8 cellular contexts compared by ENCODE assay signal in genomic region chr20:50292324-50293243, GRCh38.
DNase-seq lines count a peak whose midpoint lies in the region; ATAC-seq and TF ChIP-seq lines count a peak whose summit lies in the region.

No MANE protein-coding gene starts in this region.

- in situ Hi-C loops in mammary epithelial cell (cut with MboI; ENCODE audit: low sequenced_read_pairs in 2 of 2): no loop called here

- dilution Hi-C loops in mammary epithelial cell (cut with HindIII; ENCODE audit: low sequenced_read_pairs): no loop called here

- TF ChIP-seq CTCF in mammary epithelial cell (conservative IDR thresholded peaks at IDR 0.05 in 1 of 2, IDR thresholded peaks at IDR 0.05 in 1 of 2; ENCODE audit: extremely low read depth in 1 of 2, insufficient read depth in 1 of 2, low read depth in 1 of 2, low read length in 2 of 2): no peak

- no peaks in the 10 kb centered on the region for H3K9me3 ChIP-seq in mammary epithelial cell (replicated peaks; ENCODE audit: insufficient read depth, low read length)

- H4K20me1 ChIP-seq in mammary epithelial cell (ENCODE audit: insufficient read depth, low read length): no peaks in the 10 kb centered on the region

- peaks cover 13% of the 10 kb centered on the region for H3K4me1 ChIP-seq in mammary epithelial cell (ENCODE audit: insufficient read depth, low read length)

- no TSS peak for BruUV-seq in mammary epithelial cell (replicated peaks; lab: Mats Ljungman, UMichigan)

- H3K9ac ChIP-seq in mammary epithelial cell (ENCODE audit: insufficient read depth, low read length): no peak overlapping the region

- WGBS in mammary epithelial cell (ENCODE audit: low coverage, missing lambda C conversion rate): 53% methylated on average over 17 of the region's 30 CpGs

- H3K79me2 ChIP-seq in mammary epithelial cell (ENCODE audit: insufficient read depth, low read length): no peaks in the 10 kb centered on the region

- DNase-seq in EH (ENCODE audit: low read depth): peak; percentile 97
- DNase-seq in NCI-H69 (lab: John Stamatoyannopoulos, UW): peak; percentile 66
- peak; percentile 51 for DNase-seq in mammary epithelial cell
- DNase-seq in stimulated activated CD4-positive, alpha-beta T cell treated with anti-CD3 and anti-CD28 coated beads, Interleukin-1b, Interleukin-23, amount 100 ng/mL, for 48 hours: peak; percentile 40
- DNase-seq in NCI-H146 (lab: John Stamatoyannopoulos, UW): no peak

- H3K36me3 ChIP-seq in mammary epithelial cell (ENCODE audit: insufficient read depth, low read length): no peaks in the 10 kb centered on the region

- H3K27ac ChIP-seq in mammary epithelial cell (ENCODE audit: insufficient read depth, low read depth, low read length) (peak overlapping the region; percentile 7), layer of hippocampus (ENCODE audit: low read depth, low read length) (peak overlapping the region; percentile 54)

- ATAC-seq in GM18907 (IDR thresholded peaks at IDR 0.05; ENCODE audit: unreplicated experiment) (no peak), HG03025 (IDR thresholded peaks at IDR 0.05; ENCODE audit: low FRiP score, unreplicated experiment) (no peak)

- peak overlapping the region; percentile 77 for H2AFZ ChIP-seq in mammary epithelial cell (ENCODE audit: low read depth, low read length)

- H3K4me2 ChIP-seq in mammary epithelial cell (ENCODE audit: insufficient read depth, low read depth, low read length): no peak overlapping the region

- CTCF ChIA-PET in mammary epithelial cell (lab: Charles Lee; ENCODE audit: low non-redundant PET): no interaction called here

- H3K27me3 ChIP-seq in mammary epithelial cell (ENCODE audit: insufficient read depth, low read length) (no peaks in the 10 kb centered on the region), layer of hippocampus (ENCODE audit: control insufficient read depth, insufficient read depth, low read length) (no peaks in the 10 kb centered on the region)

- no peak overlapping the region for H3K4me3 ChIP-seq in mammary epithelial cell (replicated peaks in 1 of 3; ENCODE audit: insufficient read depth in 1 of 3, low read depth in 2 of 3, low read length in 3 of 3)

- intact Hi-C loops in mammary epithelial cell (cut with micrococcal nuclease): no loop called here
